8 cellular contexts compared by ENCODE assay signal in the genomic region with DNA sequence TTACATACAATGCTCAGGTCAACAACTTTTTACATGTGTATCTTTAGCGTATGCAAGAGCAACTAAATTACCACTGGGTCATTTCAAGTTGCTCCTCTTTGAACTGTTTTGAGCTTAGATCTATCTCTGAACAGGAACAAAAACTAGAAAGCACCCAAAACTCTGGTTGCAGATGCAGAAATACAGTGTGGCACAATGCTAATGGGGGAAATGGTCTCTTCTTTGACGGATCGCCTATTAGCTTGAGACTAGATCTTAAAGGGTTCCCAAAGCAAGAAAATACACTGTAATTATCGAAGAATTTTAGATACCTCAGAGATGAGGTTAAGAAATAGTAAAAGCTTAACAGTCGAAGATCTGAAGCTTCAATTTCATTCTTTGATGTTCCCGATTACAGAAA. TPM values are rescaled to one million over a fixed set of nuclear protein-coding genes. Genes with fewer than 3 reads are reported as not detected.
A peak's percentile ranks its signal among the peaks of the same experiment; 100 is the strongest.
DNase-seq lines count a peak whose midpoint lies in the region; ATAC-seq and TF ChIP-seq lines count a peak whose summit lies in the region.

No MANE protein-coding gene starts in this region.

- peak overlapping the region; percentile 96 for H3K9ac ChIP-seq in BLaER1

- TF ChIP-seq CTCF in VCaP (conservative IDR thresholded peaks at IDR 0.05) (no peak), omental fat pad (IDR thresholded peaks at IDR 0.05) (no peak)

- H3K36me3 ChIP-seq in BLaER1 (no peaks in the 10 kb centered on the region), H7 (replicated peaks; ENCODE audit: control insufficient read depth, insufficient read depth, low read length) (no peaks in the 10 kb centered on the region)

- ATAC-seq in right cardiac atrium, result no peak
- no peak for ATAC-seq in omental fat pad (ENCODE audit: low FRiP score)
- ATAC-seq in GM18861 (IDR thresholded peaks at IDR 0.05; ENCODE audit: unreplicated experiment), result no peak

- H3K27me3 ChIP-seq in BLaER1 (peaks cover 12% of the 10 kb centered on the region; the same call in 1 of the 2 replicates), H7 (ENCODE audit: control insufficient read depth, insufficient read depth, low read length) (peaks cover 13% of the 10 kb centered on the region), right cardiac atrium (ENCODE audit: control insufficient read depth, insufficient read depth) (no peaks in the 10 kb centered on the region)

- H3K4me3 ChIP-seq in BLaER1 (peak overlapping the region; percentile 94), H7 (ENCODE audit: insufficient read depth, low read depth, low read length) (peak overlapping the region; percentile 93), right cardiac atrium (ENCODE audit: low read length) (peak overlapping the region; percentile 66), skin epidermis (peak overlapping the region; percentile 75 to 95 (median 83))

- peaks cover 54% of the 10 kb centered on the region for H4K20me1 ChIP-seq in BLaER1

- H3K27ac ChIP-seq in BLaER1, result peak overlapping the region; percentile 94
- peak overlapping the region; percentile 81 for H3K27ac ChIP-seq in VCaP
- no peak overlapping the region for H3K27ac ChIP-seq in right cardiac atrium (ENCODE audit: low read length)
- H3K27ac ChIP-seq in skin epidermis, result peak overlapping the region in 20 of 21 experiments; percentile 88 to 98 (median 95)

- intact Hi-C loops in right cardiac atrium (cut with DNase I), result no loop called here

- H3K4me2 ChIP-seq in BLaER1, result peak overlapping the region; percentile 78

- H3K9me3 ChIP-seq in BLaER1, result no peaks in the 10 kb centered on the region
- no peaks in the 10 kb centered on the region for H3K9me3 ChIP-seq in right cardiac atrium (ENCODE audit: control insufficient read depth, low read length)

- H3K4me1 ChIP-seq in BLaER1, result peaks cover 75% of the 10 kb centered on the region
- peaks cover 11% of the 10 kb centered on the region for H3K4me1 ChIP-seq in right cardiac atrium (ENCODE audit: control insufficient read depth, insufficient read depth, low read length)

- under 1% methylated on average over 6 of the region's 6 CpGs for WGBS in right cardiac atrium

- DNase-seq in H7 (no peak), right cardiac atrium (no peak), omental fat pad (ENCODE audit: low spot score) (no peak), glomerular visceral epithelial cell (ENCODE audit: extremely low spot score) (no peak)

RNA-seq across cellular contexts. Expression of a gene that starts 0.9 kb away (rescaled TPM):
- 76.4 and 121 TPM in 2 replicates for total RNA-seq in H7 (2014; rRNA removed; shearing (Covaris generic))
- total RNA-seq in right cardiac atrium (10 to 100 TPM; 44.7 to 52.4 (median 46.7) TPM), omental fat pad (10 to 100 TPM; 29.1 to 70.8 (median 40.8) TPM)
- 31.1 TPM for polyA plus RNA-seq in right cardiac atrium

RNA-seq across cellular contexts. Expression of a gene that starts 41.5 kb away (rescaled TPM):
- not detected in 2 replicates for total RNA-seq in H7 (2014; rRNA removed; shearing (Covaris generic))
- total RNA-seq in right cardiac atrium (10 to 100 TPM; 31.8 to 45.9 (median 40.8) TPM), omental fat pad (1,000 to 10,000 TPM in 2 of 4 donors, 100 to 1,000 TPM in 2; 340 to 1,610 (median 888) TPM)
- 174 TPM for polyA plus RNA-seq in right cardiac atrium

Comparison
In these comparisons a context has a peak if more than half of its experiments do, and no peak if none do; other contexts are left out.
1. RNA of a gene that starts 41.5 kb away (total RNA-seq): 340 to 1,610 TPM in omental fat pad and 31.8 to 45.9 TPM in right cardiac atrium; not detected in H7; every median in the first group is over 10 times any median in the second.
2. Peak in every context shown above with its lines, with median percentiles within 50 percentile points of each other: H3K4me3 ChIP-seq.